11 cellular contexts compared by ENCODE assay signal in the genomic region with DNA sequence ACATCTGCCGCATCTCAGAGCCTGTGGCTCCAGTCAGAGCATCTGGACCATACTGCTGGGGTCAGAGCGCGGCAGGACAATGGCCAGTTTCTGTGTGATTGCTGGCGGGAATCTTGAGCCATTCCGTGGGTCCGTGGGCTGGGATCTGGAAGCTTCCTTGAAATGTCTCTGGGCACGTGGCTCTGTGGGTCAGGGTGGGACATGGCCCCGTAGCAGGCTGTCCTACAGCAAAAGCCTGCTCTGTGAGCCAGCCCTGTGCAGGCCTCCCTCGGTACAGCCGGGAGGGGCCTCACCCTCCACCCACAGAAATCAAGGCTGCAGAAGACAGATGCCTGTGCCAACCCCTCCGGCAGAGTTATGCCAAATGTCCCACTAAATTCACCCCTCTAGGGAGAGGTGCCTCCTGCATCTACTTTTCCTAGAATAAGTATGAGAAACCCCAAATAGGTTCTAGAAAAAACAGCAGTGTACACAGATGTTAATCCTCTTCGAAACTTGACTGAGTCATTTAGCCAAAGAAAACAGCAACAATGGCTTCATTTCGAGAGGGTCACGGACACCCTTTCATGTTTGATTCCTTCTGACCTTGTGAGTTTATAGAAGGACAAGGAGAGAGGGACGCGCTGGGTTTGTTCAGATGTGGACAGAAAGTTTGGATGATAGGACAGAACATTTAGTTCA. TPM values are rescaled to one million over a fixed set of nuclear protein-coding genes. Genes with fewer than 3 reads are reported as not detected.
DNase-seq lines count a peak whose midpoint lies in the region; ATAC-seq and TF ChIP-seq lines count a peak whose summit lies in the region.
"Had no signal": no experiment of that assay in that cellular context is flagged by ENCODE, and none has a peak within 500 bp of the region (broad histone marks: within the 10 kb centered on the region; RNA-seq: fewer than 3 reads in every experiment).

No MANE protein-coding gene starts in this region.

- WGBS in HUES64: 91% methylated on average over 16 of the region's 16 CpGs
- WGBS in hepatocyte (ENCODE audit: low lambda C conversion rate, missing lambda C conversion rate): 55% methylated on average over 16 of the region's 16 CpGs
- 33 to 59% methylated on average over 13 of the region's 16 CpGs for WGBS in testis, 2 donors

- no peak for DNase-seq in caudate nucleus (lab: John Stamatoyannopoulos, UW)
- DNase-seq in hepatocyte (ENCODE audit: low spot score): no peak
- peak; percentile 66 for DNase-seq in testis
- no peak for DNase-seq in activated CD4-positive, alpha-beta memory T cell treated with anti-CD3 and anti-CD28 coated beads, Interleukin-2, amount 10 ng/mL, durations not matched to agents 7 days and 5 days
- DNase-seq in OCI-LY7 (ENCODE audit: low spot score): no peak
- DNase-seq in activated T-cell treated with anti-CD3 and anti-CD28 coated beads, Interleukin-2, amount 50 U/mL, for 4 hours: no peak
- DNase-seq: activated T-cell treated with anti-CD3 and anti-CD28 coated beads, Interleukin-2, amount 50 U/mL, for 72 hours; NCI-H1930 had no signal

- H3K9me3 ChIP-seq in HUES64 (ENCODE audit: insufficient read depth, low read depth, low read length) (no peaks in the 10 kb centered on the region), hepatocyte (ENCODE audit: low read depth) (no peaks in the 10 kb centered on the region), testis (no peaks in the 10 kb centered on the region), OCI-LY7 (ENCODE audit: low read length) (no peaks in the 10 kb centered on the region)
- H3K9me3 ChIP-seq: pancreas had no signal

- intact Hi-C loops in testis (cut with DNase I; ENCODE audit: low total_unique reads): no loop called here
- intact Hi-C loops in OCI-LY7 (cut with micrococcal nuclease; ENCODE audit: unreplicated experiment): no loop called here

- TF ChIP-seq POLR2A in testis (IDR thresholded peaks at IDR 0.05): no peak

- no peak overlapping the region for H3K4me3 Mint-ChIP-seq in activated CD4-positive, alpha-beta memory T cell treated with anti-CD3 and anti-CD28 coated beads, Interleukin-2, amount 10 ng/mL, durations not matched to agents 7 days and 5 days
- H3K4me3 Mint-ChIP-seq in activated T-cell treated with anti-CD3 and anti-CD28 coated beads, Interleukin-2, amount 50 U/mL, for 4 hours: no peak overlapping the region
- H3K4me3 Mint-ChIP-seq: activated T-cell treated with anti-CD3 and anti-CD28 coated beads, Interleukin-2, amount 50 U/mL, for 72 hours had no signal

- H3K4me1 ChIP-seq in HUES64 (ENCODE audit: insufficient read depth, low read length) (peaks cover 27% of the 10 kb centered on the region), hepatocyte (ENCODE audit: insufficient read depth) (peaks cover 41% of the 10 kb centered on the region), testis (peaks cover 46% of the 10 kb centered on the region), OCI-LY7 (ENCODE audit: insufficient read depth, low read length, poor library complexity, severe bottlenecking) (no peaks in the 10 kb centered on the region)

- BruUV-seq in OCI-LY7 (replicated peaks; lab: Mats Ljungman, UMichigan): no TSS peak

- H3K4me3 ChIP-seq in HUES64 (ENCODE audit: low read length) (no peak overlapping the region), hepatocyte (no peak overlapping the region), testis (no peak overlapping the region), OCI-LY7 (ENCODE audit: low read depth, low read length, poor library complexity, severe bottlenecking) (no peak overlapping the region)
- H3K4me3 ChIP-seq: pancreas had no signal

- no peaks in the 10 kb centered on the region for H3K36me3 Mint-ChIP-seq in activated CD4-positive, alpha-beta memory T cell treated with anti-CD3 and anti-CD28 coated beads, Interleukin-2, amount 10 ng/mL, durations not matched to agents 7 days and 5 days (ENCODE audit: low read depth)
- H3K36me3 Mint-ChIP-seq in activated T-cell treated with anti-CD3 and anti-CD28 coated beads, Interleukin-2, amount 50 U/mL, for 4 hours (ENCODE audit: insufficient read depth): no peaks in the 10 kb centered on the region

- no peak for ATAC-seq in activated T-cell treated with anti-CD3 and anti-CD28 coated beads, Interleukin-2, amount 50 U/mL, for 4 hours
- ATAC-seq in GM18907 (IDR thresholded peaks at IDR 0.05; ENCODE audit: unreplicated experiment): no peak
- ATAC-seq: activated T-cell treated with anti-CD3 and anti-CD28 coated beads, Interleukin-2, amount 50 U/mL, for 72 hours had no signal

- H3K4me2 ChIP-seq in hepatocyte (peak overlapping the region; percentile 52), OCI-LY7 (ENCODE audit: low read length) (no peak overlapping the region)

- H3K27ac ChIP-seq in HUES64 (ENCODE audit: low read depth, low read length) (no peak overlapping the region), caudate nucleus (ENCODE audit: low read depth, low read length) (peak overlapping the region; percentile 16), hepatocyte (peak overlapping the region; percentile 51), testis (peak overlapping the region; percentile 49 to 79), OCI-LY7 (ENCODE audit: low read depth, low read length, poor library complexity, severe bottlenecking) (no peak overlapping the region)

- H3K4me1 Mint-ChIP-seq in activated CD4-positive, alpha-beta memory T cell treated with anti-CD3 and anti-CD28 coated beads, Interleukin-2, amount 10 ng/mL, durations not matched to agents 7 days and 5 days: peaks cover 1% of the 10 kb centered on the region
- no peaks in the 10 kb centered on the region for H3K4me1 Mint-ChIP-seq in activated T-cell treated with anti-CD3 and anti-CD28 coated beads, Interleukin-2, amount 50 U/mL, for 4 hours (ENCODE audit: low read depth)

- H3K9me2 ChIP-seq in hepatocyte (replicated peaks; ENCODE audit: insufficient read depth) (no peaks in the 10 kb centered on the region), OCI-LY7 (ENCODE audit: insufficient read depth, low read length) (no peaks in the 10 kb centered on the region)

- H3K9me3 Mint-ChIP-seq in activated CD4-positive, alpha-beta memory T cell treated with anti-CD3 and anti-CD28 coated beads, Interleukin-2, amount 10 ng/mL, durations not matched to agents 7 days and 5 days: no peaks in the 10 kb centered on the region
- no peaks in the 10 kb centered on the region for H3K9me3 Mint-ChIP-seq in activated T-cell treated with anti-CD3 and anti-CD28 coated beads, Interleukin-2, amount 50 U/mL, for 4 hours
- H3K9me3 Mint-ChIP-seq: activated T-cell treated with anti-CD3 and anti-CD28 coated beads, Interleukin-2, amount 50 U/mL, for 72 hours had no signal

- H3K9ac ChIP-seq in HUES64 (ENCODE audit: low read depth, low read length): peak overlapping the region; percentile 23; the same call in 1 of the 2 replicates

- H3K27me3 ChIP-seq in HUES64 (ENCODE audit: insufficient read depth, low read length) (no peaks in the 10 kb centered on the region), hepatocyte (no peaks in the 10 kb centered on the region), testis (no peaks in the 10 kb centered on the region)
- H3K27me3 ChIP-seq: pancreas had no signal

- H2AFZ ChIP-seq in hepatocyte (no peak overlapping the region), OCI-LY7 (ENCODE audit: low read length) (no peak overlapping the region)

- H3K27ac Mint-ChIP-seq in activated CD4-positive, alpha-beta memory T cell treated with anti-CD3 and anti-CD28 coated beads, Interleukin-2, amount 10 ng/mL, durations not matched to agents 7 days and 5 days: no peak overlapping the region
- H3K27ac Mint-ChIP-seq: activated T-cell treated with anti-CD3 and anti-CD28 coated beads, Interleukin-2, amount 50 U/mL, for 72 hours had no signal

- H3K27me3 Mint-ChIP-seq in activated CD4-positive, alpha-beta memory T cell treated with anti-CD3 and anti-CD28 coated beads, Interleukin-2, amount 10 ng/mL, durations not matched to agents 7 days and 5 days: no peaks in the 10 kb centered on the region
- peaks cover 3% of the 10 kb centered on the region for H3K27me3 Mint-ChIP-seq in activated T-cell treated with anti-CD3 and anti-CD28 coated beads, Interleukin-2, amount 50 U/mL, for 4 hours (ENCODE audit: low read depth)

- H3K79me2 ChIP-seq in hepatocyte: peaks cover 56% of the 10 kb centered on the region
- H3K79me2 ChIP-seq in OCI-LY7 (ENCODE audit: insufficient read depth, low read depth, low read length): no peaks in the 10 kb centered on the region

- H4K20me1 ChIP-seq in hepatocyte (ENCODE audit: insufficient read depth, poor library complexity, severe bottlenecking) (no peaks in the 10 kb centered on the region), OCI-LY7 (ENCODE audit: insufficient read depth, low read length) (no peaks in the 10 kb centered on the region)

- POLR2A ChIA-PET in activated CD4-positive, alpha-beta memory T cell treated with anti-CD3 and anti-CD28 coated beads, Interleukin-2, amount 10 ng/mL, durations not matched to agents 7 days and 5 days (lab: Charles Lee): no interaction called here
- POLR2A ChIA-PET in OCI-LY7 (lab: Charles Lee): no interaction called here

- TF ChIP-seq CTCF in hepatocyte (IDR thresholded peaks at IDR 0.05; ENCODE audit: poor library complexity) (no peak), testis (IDR thresholded peaks at IDR 0.05) (no peak), OCI-LY7 (conservative IDR thresholded peaks at IDR 0.05; ENCODE audit: low read length) (no peak)

- CTCF ChIA-PET in activated CD4-positive, alpha-beta memory T cell treated with anti-CD3 and anti-CD28 coated beads, Interleukin-2, amount 10 ng/mL, durations not matched to agents 7 days and 5 days (lab: Charles Lee): interaction anchor here (1.0 kb wide), 1 partner anchor 293 kb away, joined by 4 read pairs; no protein-coding TSS in a partner anchor
- CTCF ChIA-PET in OCI-LY7 (lab: Charles Lee; ENCODE audit: unreplicated experiment): no interaction called here

- peaks cover 11% of the 10 kb centered on the region for H3K36me3 ChIP-seq in HUES64 (ENCODE audit: insufficient read depth, low read length)
- H3K36me3 ChIP-seq in hepatocyte (replicated peaks; ENCODE audit: insufficient read depth, low read depth): no peaks in the 10 kb centered on the region
- H3K36me3 ChIP-seq in testis (ENCODE audit: low read depth, missing control alignments): no peaks in the 10 kb centered on the region
- H3K36me3 ChIP-seq in OCI-LY7 (ENCODE audit: insufficient read depth, low read length): no peaks in the 10 kb centered on the region
- H3K36me3 ChIP-seq: pancreas had no signal

RNA-seq across cellular contexts. Expression of a gene that starts 27.8 kb away (rescaled TPM):
- 84.3 TPM for polyA plus RNA-seq in HUES64 (2013, experiment 1 of 2)
- 87.8 TPM for polyA plus RNA-seq in HUES64 (2013, experiment 2 of 2)
- total RNA-seq in hepatocyte (67.3 and 97.1 TPM in 2 replicates), testis (100 to 1,000 TPM; 111 to 165 TPM), OCI-LY7 (2022) (0.18 and 0.23 TPM in 2 replicates)
- polyA plus RNA-seq in hepatocyte (140 and 178 TPM in 2 replicates), testis (ENCODE audit: insufficient read depth, low read depth, low replicate concordance) (53.2 TPM)
- total RNA-seq in activated CD4-positive, alpha-beta memory T cell treated with anti-CD3 and anti-CD28 coated beads, Interleukin-2, amount 10 ng/mL, durations not matched to agents 7 days and 5 days: 1 to 10 TPM; 2.2 to 3.9 TPM
- 4.9 and 7.4 TPM in 2 replicates for total RNA-seq in OCI-LY7 (2014; rRNA removed; shearing (Covaris generic))
- 10 to 100 TPM; 15.0 to 19.9 (median 15.4) TPM for total RNA-seq in activated T-cell treated with anti-CD3 and anti-CD28 coated beads, Interleukin-2, amount 50 U/mL, for 4 hours

Comparison
In these comparisons a context has a peak if more than half of its experiments do, and no peak if none do; other contexts are left out.
1. H3K27ac ChIP-seq: peak in caudate nucleus (single experiment), hepatocyte (single experiment) and testis (2 of 2); none in HUES64 (single experiment) and OCI-LY7 (single experiment).